Comparison of ENCODE assay signal across 27 cellular contexts in the genomic region with DNA sequence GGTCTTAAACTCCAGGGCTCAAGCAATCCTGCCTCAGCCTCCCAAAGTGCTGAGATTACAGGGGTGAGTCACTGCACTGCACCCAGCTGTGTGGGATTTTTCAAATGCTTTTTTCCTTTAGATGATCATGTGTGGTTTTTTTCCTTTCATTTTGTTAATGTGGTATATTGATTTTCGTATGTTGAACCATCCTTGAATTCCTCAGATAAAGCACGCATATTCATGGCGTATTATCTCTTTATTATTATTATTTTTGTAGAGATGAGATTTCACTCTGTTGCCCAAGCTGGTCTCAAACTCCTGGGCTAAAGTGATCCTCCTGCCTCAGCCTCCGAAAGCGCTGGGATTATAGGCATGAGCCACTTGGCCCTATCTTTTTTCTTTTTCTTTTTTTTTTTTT. TPM values are rescaled to one million over a fixed set of nuclear protein-coding genes. Genes with fewer than 3 reads are reported as not detected.
"Had no signal": no experiment of that assay in that cellular context is flagged by ENCODE, and none has a peak within 500 bp of the region (broad histone marks: within the 10 kb centered on the region; RNA-seq: fewer than 3 reads in every experiment).

No MANE protein-coding gene starts in this region.

- H3K36me3 ChIP-seq: uterus had no signal

- H3K4me1 ChIP-seq: left ventricle myocardium inferior, neural progenitor cell, right atrium auricular region, right lobe of liver, transverse colon, upper lobe of right lung, uterus had no signal

- H3K27ac ChIP-seq: hepatocyte, left ventricle myocardium inferior, neural progenitor cell, neutrophil, ovary, right atrium auricular region, right lobe of liver, spleen, transverse colon, upper lobe of right lung, uterus had no signal

- ATAC-seq: natural killer cell; right lobe of liver; stimulated activated memory B cell treated with anti-CD40 and anti-IgM and Interleukin-4, amounts not matched to agents 10 μg/mL and 1 μg/mL and 100 μg/mL, for 72 hours; stimulated activated naive CD8-positive, alpha-beta T cell treated with anti-CD3 and anti-CD28 coated beads, Interleukin-15, amount 100 ng/mL, for 72 hours; upper lobe of right lung had no signal

- FAIRE-seq: small intestine had no signal

- H3K9ac ChIP-seq: neural progenitor cell had no signal

- H2AFZ ChIP-seq: hepatocyte, neural progenitor cell had no signal

- H3K27me3 ChIP-seq: hepatocyte, neural progenitor cell, neutrophil, ovary, right atrium auricular region, right lobe of liver, spleen, transverse colon, upper lobe of right lung, uterus had no signal

- H3K4me3 ChIP-seq: hepatocyte, left ventricle myocardium inferior, lung, neural progenitor cell, ovary, right atrium auricular region, right lobe of liver, spleen, transverse colon, upper lobe of right lung, uterus had no signal

- H3K9me3 ChIP-seq: neutrophil, right lobe of liver had no signal

- DNase-seq: islet precursor cell; left ventricle myocardium inferior; mesendoderm; naive B cell; natural killer cell; nephron progenitor cell; occipital lobe; ovary; right lobe of liver; small intestine; spleen; stimulated activated CD4-positive, alpha-beta T cell treated with anti-CD3 and anti-CD28 coated beads, Interleukin-4, amount 100 ng/mL, for 24 hours; stimulated activated naive CD4-positive, alpha-beta T cell treated with Interleukin-2 at 50 U/mL for 16 hours; stimulated activated naive CD8-positive, alpha-beta T cell treated with anti-CD3 and anti-CD28 coated beads, Interleukin-15, amount 100 ng/mL, for 72 hours; substantia nigra; transverse colon; upper lobe of right lung; uterus had no signal

- H3K4me2 ChIP-seq: hepatocyte, neural progenitor cell had no signal

RNA-seq across cellular contexts. Expression of a gene that starts 18.4 kb away (rescaled TPM):
- total RNA-seq: mesothelial cell of epicardium, mononuclear cell, natural killer cell, occipital lobe, progenitor cell of endocrine pancreas had no signal
